8 cellular contexts compared by ENCODE assay signal in the genomic region with DNA sequence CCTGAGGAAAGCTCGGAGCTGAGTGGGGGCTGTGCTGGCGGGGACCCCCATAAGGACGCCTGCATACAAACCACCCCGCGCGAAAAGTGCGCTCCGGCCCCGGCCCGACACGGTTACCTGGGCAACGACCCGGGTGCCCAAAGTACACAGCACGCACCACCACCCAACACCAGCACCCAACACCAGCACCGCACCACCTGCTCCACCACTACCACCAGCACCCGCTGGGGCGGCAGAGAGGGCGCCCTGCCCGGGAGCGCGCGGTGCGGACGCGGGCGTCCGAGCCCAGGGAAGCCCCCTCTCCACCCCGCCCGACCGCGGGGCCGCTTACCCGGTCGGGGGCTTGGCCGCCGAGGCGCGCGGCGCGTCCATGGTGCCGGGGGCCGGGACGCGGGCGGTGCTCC. TPM values are rescaled to one million over a fixed set of nuclear protein-coding genes. Genes with fewer than 3 reads are reported as not detected.
DNase-seq lines count a peak whose midpoint lies in the region; ATAC-seq and TF ChIP-seq lines count a peak whose summit lies in the region.

No MANE protein-coding gene starts in this region.

- intact Hi-C loops in A673 (cut with micrococcal nuclease; ENCODE audit: unreplicated experiment), result no loop called here

- H3K4me1 ChIP-seq in A673 (ENCODE audit: insufficient read depth, low read length, poor library complexity, severe bottlenecking), result no peaks in the 10 kb centered on the region

- ATAC-seq in esophagus mucosa (peak; percentile 86), omental fat pad (ENCODE audit: low FRiP score) (peak; percentile 59), GM19463 (IDR thresholded peaks at IDR 0.05; ENCODE audit: unreplicated experiment) (no peak)
- no peak for ATAC-seq in activated CD4-positive, CD25-positive, alpha-beta regulatory T cell treated with anti-CD3 and anti-CD28 coated beads, Interleukin-2, amount 50 U/mL, for 24 hours

- DNase-seq in DMS 273 treated with DMSO at 0.1 percent for 48 hours (lab: John Stamatoyannopoulos, UW) (peak; percentile 24), NCI-H2171 (lab: John Stamatoyannopoulos, UW) (peak; percentile 26), omental fat pad (ENCODE audit: low spot score) (no peak), A673 (ENCODE audit: low spot score) (no peak), mesenteric fat pad (ENCODE audit: low spot score) (no peak)

- no peak overlapping the region for H3K4me3 ChIP-seq in A673 (ENCODE audit: low read depth, low read length, poor library complexity, severe bottlenecking)

- H3K27ac ChIP-seq in A673 (ENCODE audit: low read depth, low read length, poor library complexity, severe bottlenecking), result no peak overlapping the region

- no peak for TF ChIP-seq CTCF in omental fat pad (IDR thresholded peaks at IDR 0.05)
- TF ChIP-seq CTCF in A673 (conservative IDR thresholded peaks at IDR 0.05; ENCODE audit: low read depth, low read length), result no peak

- CTCF ChIA-PET in A673 (lab: Charles Lee), result no interaction called here

- no TSS peak for BruUV-seq in A673 (replicated peaks; lab: Mats Ljungman, UMichigan)

- POLR2A ChIA-PET in A673 (lab: Charles Lee; ENCODE audit: low non-redundant PET), result no interaction called here

- H3K9me3 ChIP-seq in A673 (ENCODE audit: low read depth, low read length, poor library complexity, severe bottlenecking), result peaks cover 5% of the 10 kb centered on the region

- no peaks in the 10 kb centered on the region for H3K36me3 ChIP-seq in A673 (ENCODE audit: insufficient read depth, low read length, poor library complexity, severe bottlenecking)

- no peaks in the 10 kb centered on the region for H3K27me3 ChIP-seq in A673 (replicated peaks; ENCODE audit: insufficient read depth, low read depth, low read length, poor library complexity)

RNA-seq across cellular contexts. Expression of gene COBL, which starts 0.3 kb away (rescaled TPM):
- total RNA-seq in esophagus mucosa (10.4 TPM), omental fat pad (10 to 100 TPM in 2 of 4 donors, 1 to 10 TPM in 2; 1.1 to 27.7 (median 15.2) TPM), A673 (2021) (not detected in 2 replicates), mesenteric fat pad (9.2 TPM)

Comparison
In these comparisons a context has a peak if more than half of its experiments do, and no peak if none do; other contexts are left out.
1. DNase-seq: peak in DMS 273 treated with DMSO at 0.1 percent for 48 hours (single experiment) and NCI-H2171 (single experiment); none in omental fat pad (single experiment), A673 (single experiment) and mesenteric fat pad (single experiment).
2. ATAC-seq: peak in esophagus mucosa (single experiment) and omental fat pad (single experiment); none in GM19463 (single experiment) and activated CD4-positive, CD25-positive, alpha-beta regulatory T cell treated with anti-CD3 and anti-CD28 coated beads, Interleukin-2, amount 50 U/mL, for 24 hours (0 of 2).